ENCODE assay signal across 1 cellular context in the genomic region with DNA sequence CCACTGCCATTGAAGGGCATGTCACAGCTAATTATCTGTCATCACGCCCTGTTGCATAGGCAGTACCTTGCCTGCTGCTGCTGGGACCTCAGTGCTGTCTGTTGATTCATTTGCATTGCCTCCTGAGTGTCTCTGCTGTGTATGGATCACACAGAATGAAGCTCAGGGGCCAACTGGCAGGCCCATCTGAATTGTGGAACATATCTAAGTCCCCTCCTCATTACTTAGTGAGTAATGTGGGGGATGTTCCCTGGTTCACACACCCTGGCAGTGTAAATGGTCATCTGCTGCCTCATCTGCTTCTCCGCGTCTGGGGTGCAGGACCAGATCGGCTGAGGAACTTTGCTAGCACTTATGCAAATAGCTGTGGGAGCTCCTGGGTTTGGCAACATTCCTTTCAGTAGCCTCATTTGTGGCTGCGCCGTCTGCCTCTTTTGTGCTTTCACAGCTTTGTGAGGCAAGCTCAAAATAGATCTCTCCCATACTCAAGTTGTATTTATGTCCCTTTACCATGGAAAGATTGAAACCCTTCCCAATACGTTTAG.
TF ChIP-seq lines count a peak whose summit lies in the region.

No MANE protein-coding gene starts in this region.

TF ChIP-seq in GM23338, 12 proteins besides CTCF, POLR2A, EP300 and RAD21 (continued from another document):
- TF ChIP-seq, protein P1, sequence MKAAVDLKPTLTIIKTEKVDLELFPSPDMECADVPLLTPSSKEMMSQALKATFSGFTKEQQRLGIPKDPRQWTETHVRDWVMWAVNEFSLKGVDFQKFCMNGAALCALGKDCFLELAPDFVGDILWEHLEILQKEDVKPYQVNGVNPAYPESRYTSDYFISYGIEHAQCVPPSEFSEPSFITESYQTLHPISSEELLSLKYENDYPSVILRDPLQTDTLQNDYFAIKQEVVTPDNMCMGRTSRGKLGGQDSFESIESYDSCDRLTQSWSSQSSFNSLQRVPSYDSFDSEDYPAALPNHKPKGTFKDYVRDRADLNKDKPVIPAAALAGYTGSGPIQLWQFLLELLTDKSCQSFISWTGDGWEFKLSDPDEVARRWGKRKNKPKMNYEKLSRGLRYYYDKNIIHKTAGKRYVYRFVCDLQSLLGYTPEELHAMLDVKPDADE (IDR thresholded peaks at IDR 0.05), result no peak
- TF ChIP-seq STAT1 (IDR thresholded peaks at IDR 0.05; ENCODE audit: unreplicated experiment) (no peak), EZH2 (IDR thresholded peaks at IDR 0.05; ENCODE audit: low read depth, unreplicated experiment) (no peak), POLR2AphosphoS5 (IDR thresholded peaks at IDR 0.05; ENCODE audit: low read depth) (no peak), ZNF331 (CRISPR knock-in tag; IDR thresholded peaks at IDR 0.05; ENCODE audit: low read depth) (no peak), CREB1 (CRISPR knock-in tag; IDR thresholded peaks at IDR 0.05; ENCODE audit: low read depth) (no peak), NANOG (IDR thresholded peaks at IDR 0.05; ENCODE audit: borderline replicate concordance) (no peak)
- TF ChIP-seq, protein P2, sequence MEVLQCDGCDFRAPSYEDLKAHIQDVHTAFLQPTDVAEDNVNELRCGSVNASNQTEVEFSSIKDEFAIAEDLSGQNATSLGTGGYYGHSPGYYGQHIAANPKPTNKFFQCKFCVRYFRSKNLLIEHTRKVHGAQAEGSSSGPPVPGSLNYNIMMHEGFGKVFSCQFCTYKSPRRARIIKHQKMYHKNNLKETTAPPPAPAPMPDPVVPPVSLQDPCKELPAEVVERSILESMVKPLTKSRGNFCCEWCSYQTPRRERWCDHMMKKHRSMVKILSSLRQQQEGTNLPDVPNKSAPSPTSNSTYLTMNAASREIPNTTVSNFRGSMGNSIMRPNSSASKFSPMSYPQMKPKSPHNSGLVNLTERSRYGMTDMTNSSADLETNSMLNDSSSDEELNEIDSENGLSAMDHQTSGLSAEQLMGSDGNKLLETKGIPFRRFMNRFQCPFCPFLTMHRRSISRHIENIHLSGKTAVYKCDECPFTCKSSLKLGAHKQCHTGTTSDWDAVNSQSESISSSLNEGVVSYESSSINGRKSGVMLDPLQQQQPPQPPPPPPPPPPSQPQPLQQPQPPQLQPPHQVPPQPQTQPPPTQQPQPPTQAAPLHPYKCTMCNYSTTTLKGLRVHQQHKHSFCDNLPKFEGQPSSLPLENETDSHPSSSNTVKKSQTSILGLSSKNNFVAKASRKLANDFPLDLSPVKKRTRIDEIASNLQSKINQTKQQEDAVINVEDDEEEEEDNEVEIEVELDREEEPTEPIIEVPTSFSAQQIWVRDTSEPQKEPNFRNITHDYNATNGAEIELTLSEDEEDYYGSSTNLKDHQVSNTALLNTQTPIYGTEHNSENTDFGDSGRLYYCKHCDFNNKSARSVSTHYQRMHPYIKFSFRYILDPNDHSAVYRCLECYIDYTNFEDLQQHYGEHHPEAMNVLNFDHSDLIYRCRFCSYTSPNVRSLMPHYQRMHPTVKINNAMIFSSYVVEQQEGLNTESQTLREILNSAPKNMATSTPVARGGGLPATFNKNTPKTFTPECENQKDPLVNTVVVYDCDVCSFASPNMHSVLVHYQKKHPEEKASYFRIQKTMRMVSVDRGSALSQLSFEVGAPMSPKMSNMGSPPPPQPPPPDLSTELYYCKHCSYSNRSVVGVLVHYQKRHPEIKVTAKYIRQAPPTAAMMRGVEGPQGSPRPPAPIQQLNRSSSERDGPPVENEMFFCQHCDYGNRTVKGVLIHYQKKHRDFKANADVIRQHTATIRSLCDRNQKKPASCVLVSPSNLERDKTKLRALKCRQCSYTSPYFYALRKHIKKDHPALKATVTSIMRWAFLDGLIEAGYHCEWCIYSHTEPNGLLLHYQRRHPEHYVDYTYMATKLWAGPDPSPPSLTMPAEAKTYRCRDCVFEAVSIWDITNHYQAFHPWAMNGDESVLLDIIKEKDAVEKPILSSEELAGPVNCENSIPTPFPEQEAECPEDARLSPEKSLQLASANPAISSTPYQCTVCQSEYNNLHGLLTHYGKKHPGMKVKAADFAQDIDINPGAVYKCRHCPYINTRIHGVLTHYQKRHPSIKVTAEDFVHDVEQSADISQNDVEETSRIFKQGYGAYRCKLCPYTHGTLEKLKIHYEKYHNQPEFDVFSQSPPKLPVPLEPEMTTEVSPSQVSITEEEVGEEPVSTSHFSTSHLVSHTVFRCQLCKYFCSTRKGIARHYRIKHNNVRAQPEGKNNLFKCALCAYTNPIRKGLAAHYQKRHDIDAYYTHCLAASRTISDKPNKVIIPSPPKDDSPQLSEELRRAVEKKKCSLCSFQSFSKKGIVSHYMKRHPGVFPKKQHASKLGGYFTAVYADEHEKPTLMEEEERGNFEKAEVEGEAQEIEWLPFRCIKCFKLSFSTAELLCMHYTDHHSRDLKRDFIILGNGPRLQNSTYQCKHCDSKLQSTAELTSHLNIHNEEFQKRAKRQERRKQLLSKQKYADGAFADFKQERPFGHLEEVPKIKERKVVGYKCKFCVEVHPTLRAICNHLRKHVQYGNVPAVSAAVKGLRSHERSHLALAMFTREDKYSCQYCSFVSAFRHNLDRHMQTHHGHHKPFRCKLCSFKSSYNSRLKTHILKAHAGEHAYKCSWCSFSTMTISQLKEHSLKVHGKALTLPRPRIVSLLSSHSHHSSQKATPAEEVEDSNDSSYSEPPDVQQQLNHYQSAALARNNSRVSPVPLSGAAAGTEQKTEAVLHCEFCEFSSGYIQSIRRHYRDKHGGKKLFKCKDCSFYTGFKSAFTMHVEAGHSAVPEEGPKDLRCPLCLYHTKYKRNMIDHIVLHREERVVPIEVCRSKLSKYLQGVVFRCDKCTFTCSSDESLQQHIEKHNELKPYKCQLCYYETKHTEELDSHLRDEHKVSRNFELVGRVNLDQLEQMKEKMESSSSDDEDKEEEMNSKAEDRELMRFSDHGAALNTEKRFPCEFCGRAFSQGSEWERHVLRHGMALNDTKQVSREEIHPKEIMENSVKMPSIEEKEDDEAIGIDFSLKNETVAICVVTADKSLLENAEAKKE (CRISPR knock-in tag; IDR thresholded peaks at IDR 0.05), result no peak
